In genomic region chr16:87416826-87417471, GRCh38 we compare ENCODE assay signal across 8 cellular contexts. TPM values are rescaled to one million over a fixed set of nuclear protein-coding genes. Genes with fewer than 3 reads are reported as not detected.
DNase-seq lines count a peak whose midpoint lies in the region; ATAC-seq and TF ChIP-seq lines count a peak whose summit lies in the region.

No MANE protein-coding gene starts in this region.

- no peak overlapping the region for H3K27ac Mint-ChIP-seq in activated CD8-positive, alpha-beta memory T cell treated with anti-CD3 and anti-CD28 coated beads, Interleukin-2, amount 10 ng/mL, durations not matched to agents 7 days and 5 days

- TF ChIP-seq CTCF in A673 (conservative IDR thresholded peaks at IDR 0.05; ENCODE audit: low read depth, low read length), result peak; percentile 68
- TF ChIP-seq CTCF in GM13977 (IDR thresholded peaks at IDR 0.05; ENCODE audit: extremely low read depth, insufficient read depth, missing control alignments), result peak; percentile 41
- peak; percentile 60 for TF ChIP-seq CTCF in VCaP (conservative IDR thresholded peaks at IDR 0.05)

- H3K9me3 ChIP-seq in A673 (ENCODE audit: low read depth, low read length, poor library complexity, severe bottlenecking), result no peaks in the 10 kb centered on the region

- no peaks in the 10 kb centered on the region for H3K27me3 Mint-ChIP-seq in activated CD8-positive, alpha-beta memory T cell treated with anti-CD3 and anti-CD28 coated beads, Interleukin-2, amount 10 ng/mL, durations not matched to agents 7 days and 5 days

- CTCF ChIA-PET in A673 (lab: Charles Lee), result interaction anchor here (0.8 to 1.1 kb wide), 2 partner anchors 154 to 219 kb away, joined by 3 to 11 read pairs; no protein-coding TSS in a partner anchor
- CTCF ChIA-PET in activated CD8-positive, alpha-beta memory T cell treated with anti-CD3 and anti-CD28 coated beads, Interleukin-2, amount 10 ng/mL, durations not matched to agents 7 days and 5 days (lab: Charles Lee), result interaction anchor here (0.8 to 2.0 kb wide), 6 partner anchors 18 to 352 kb away, joined by 3 to 21 read pairs (median 4); no protein-coding TSS in a partner anchor

- no peaks in the 10 kb centered on the region for H3K4me1 ChIP-seq in A673 (ENCODE audit: insufficient read depth, low read length, poor library complexity, severe bottlenecking)

- intact Hi-C loops in A673 (cut with micrococcal nuclease; ENCODE audit: unreplicated experiment), result loop anchor here (5.0 to 10.0 kb wide), 2 partner anchors 128 to 220 kb away; no protein-coding TSS in a partner anchor

- H3K36me3 ChIP-seq in A673 (ENCODE audit: insufficient read depth, low read length, poor library complexity, severe bottlenecking), result peaks cover 35% of the 10 kb centered on the region

- no peak overlapping the region for H3K4me3 ChIP-seq in A673 (ENCODE audit: low read depth, low read length, poor library complexity, severe bottlenecking)
- H3K4me3 ChIP-seq in skeletal muscle cell (ENCODE audit: low read depth, low read length), result no peak overlapping the region

- no peaks in the 10 kb centered on the region for H3K27me3 ChIP-seq in A673 (replicated peaks; ENCODE audit: insufficient read depth, low read depth, low read length, poor library complexity)

- H3K36me3 Mint-ChIP-seq in activated CD8-positive, alpha-beta memory T cell treated with anti-CD3 and anti-CD28 coated beads, Interleukin-2, amount 10 ng/mL, durations not matched to agents 7 days and 5 days, result no peaks in the 10 kb centered on the region

- no peak for ATAC-seq in GM18867 (IDR thresholded peaks at IDR 0.05; ENCODE audit: unreplicated experiment)
- no peak for ATAC-seq in activated CD8-positive, alpha-beta memory T cell treated with anti-CD3 and anti-CD28 coated beads, Interleukin-2, amount 10 ng/mL, durations not matched to agents 7 days and 5 days

- in situ Hi-C loops in GM13977 (cut with MboI; ENCODE audit: low pct_unique_long_range_greater_than_20kb, low sequenced_read_pairs, unreplicated experiment), result no loop called here

- BruUV-seq in A673 (replicated peaks; lab: Mats Ljungman, UMichigan), result no TSS peak

- H3K27ac ChIP-seq in A673 (ENCODE audit: low read depth, low read length, poor library complexity, severe bottlenecking), result no peak overlapping the region
- H3K27ac ChIP-seq in VCaP, result no peak overlapping the region

- DNase-seq in A673 (ENCODE audit: low spot score), result peak; percentile 58
- no peak for DNase-seq in GM13977 (ENCODE audit: low spot score)
- DNase-seq in fibroblast of the conjunctiva (ENCODE audit: low read depth), result peak; percentile 62
- peak; percentile 21 for DNase-seq in skeletal muscle cell (ENCODE audit: low read depth)
- no peak for DNase-seq in cerebellum (ENCODE audit: low spot score)
- no peak for DNase-seq in activated CD8-positive, alpha-beta memory T cell treated with anti-CD3 and anti-CD28 coated beads, Interleukin-2, amount 10 ng/mL, durations not matched to agents 7 days and 5 days

- POLR2A ChIA-PET in A673 (lab: Charles Lee; ENCODE audit: low non-redundant PET), result no interaction called here

- no peaks in the 10 kb centered on the region for H3K4me1 Mint-ChIP-seq in activated CD8-positive, alpha-beta memory T cell treated with anti-CD3 and anti-CD28 coated beads, Interleukin-2, amount 10 ng/mL, durations not matched to agents 7 days and 5 days

- no peak overlapping the region for H3K4me3 Mint-ChIP-seq in activated CD8-positive, alpha-beta memory T cell treated with anti-CD3 and anti-CD28 coated beads, Interleukin-2, amount 10 ng/mL, durations not matched to agents 7 days and 5 days

- no peaks in the 10 kb centered on the region for H3K9me3 Mint-ChIP-seq in activated CD8-positive, alpha-beta memory T cell treated with anti-CD3 and anti-CD28 coated beads, Interleukin-2, amount 10 ng/mL, durations not matched to agents 7 days and 5 days (ENCODE audit: low read depth)

RNA-seq across cellular contexts. Expression of gene MAP1LC3B, which starts 24.8 kb away (rescaled TPM):
- total RNA-seq in A673 (2021), result 68.6 and 74.7 TPM in 2 replicates
- 36.3 TPM for total RNA-seq in cerebellum
- 10 to 100 TPM; 45.4 to 50.8 TPM for total RNA-seq in activated CD8-positive, alpha-beta memory T cell treated with anti-CD3 and anti-CD28 coated beads, Interleukin-2, amount 10 ng/mL, durations not matched to agents 7 days and 5 days

RNA-seq across cellular contexts. Expression of gene FBXO31, which starts 33.4 kb away (rescaled TPM):
- 32.2 and 34.3 TPM in 2 replicates for total RNA-seq in A673 (2021)
- total RNA-seq in cerebellum, result 28.9 TPM
- total RNA-seq in activated CD8-positive, alpha-beta memory T cell treated with anti-CD3 and anti-CD28 coated beads, Interleukin-2, amount 10 ng/mL, durations not matched to agents 7 days and 5 days, result 10 to 100 TPM; 38.8 TPM

Comparison
In these comparisons a context has a peak if more than half of its experiments do, and no peak if none do; other contexts are left out.
1. DNase-seq: peak in A673 (single experiment), fibroblast of the conjunctiva (single experiment) and skeletal muscle cell (single experiment); none in GM13977 (single experiment), cerebellum (single experiment) and activated CD8-positive, alpha-beta memory T cell treated with anti-CD3 and anti-CD28 coated beads, Interleukin-2, amount 10 ng/mL, durations not matched to agents 7 days and 5 days (single experiment).
2. Peak in every context shown above with its lines, with median percentiles within 50 percentile points of each other: CTCF ChIP-seq.